In genomic region chr17:75455896-75456416, GRCh38 we compare ENCODE assay signal across 1 cellular context.
TF ChIP-seq lines count a peak whose summit lies in the region.

No MANE protein-coding gene starts in this region.

TF ChIP-seq in HepG2, 621 proteins besides CTCF, POLR2A, EP300 and RAD21 (continued from another document):
- peak; percentile 57; the same call in 1 of the 2 replicates for TF ChIP-seq NCOR1 (IDR thresholded peaks at IDR 0.05; ENCODE audit: borderline replicate concordance, low read length)
- 0 out of 2 replicates have a peak, but pooled peaks have one; percentile 22 for TF ChIP-seq MBD4 (IDR thresholded peaks at IDR 0.05; ENCODE audit: borderline replicate concordance, low read length)
- peak; percentile 81; the same call in 1 of the 2 replicates for TF ChIP-seq SNAPC5 (CRISPR knock-in tag; IDR thresholded peaks at IDR 0.05; ENCODE audit: borderline replicate concordance)
